In genomic region chr2:54520687-54521086, GRCh38 we compare ENCODE assay signal across 17 cellular contexts.
A peak's percentile ranks its signal among the peaks of the same experiment; 100 is the strongest.
DNase-seq lines count a peak whose midpoint lies in the region; ATAC-seq and TF ChIP-seq lines count a peak whose summit lies in the region.
"Had no signal": no experiment of that assay in that cellular context is flagged by ENCODE, and none has a peak within 500 bp of the region (broad histone marks: within the 10 kb centered on the region; RNA-seq: fewer than 3 reads in every experiment).

No MANE protein-coding gene starts in this region.

- no peaks in the 10 kb centered on the region for H3K9me3 ChIP-seq in left ventricle myocardium inferior (replicated peaks)
- no peaks in the 10 kb centered on the region for H3K9me3 ChIP-seq in right cardiac atrium (ENCODE audit: control insufficient read depth, low read length)
- H3K9me3 ChIP-seq in Peyer's patch = no peaks in the 10 kb centered on the region
- H3K9me3 ChIP-seq: colonic mucosa, lower lobe of right lung, ovary, stomach had no signal

- TF ChIP-seq POLR2A in Peyer's patch (IDR thresholded peaks at IDR 0.05) = no peak

- intact Hi-C loops in left ventricle myocardium inferior (cut with micrococcal nuclease) (loop anchor here (10.0 kb wide), 2 partner anchors 114 to 184 kb away; no protein-coding TSS in a partner anchor), right cardiac atrium (cut with DNase I) (loop anchor here (2.0 to 10.0 kb wide), 4 partner anchors 88 to 184 kb away; no protein-coding TSS in a partner anchor)

- ATAC-seq in right cardiac atrium (no peak), GM18858 (IDR thresholded peaks at IDR 0.05; ENCODE audit: unreplicated experiment) (no peak)
- ATAC-seq: lower lobe of right lung had no signal

- no peak for DNase-seq in left ventricle myocardium inferior
- no peak for DNase-seq in right cardiac atrium
- peak; percentile 61 for DNase-seq in amniotic stem cell (lab: John Stamatoyannopoulos, UW)
- peak; percentile 73 for DNase-seq in hepatic stellate cell (ENCODE audit: low spot score)
- DNase-seq in GM13977 (ENCODE audit: low spot score) = no peak
- DNase-seq in Peyer's patch = no peak
- no peak for DNase-seq in Ammon's horn (ENCODE audit: low spot score)
- DNase-seq: 8988T; activated CD4-positive, alpha-beta T cell treated with anti-CD3 and anti-CD28 coated beads, Interleukin-2, amount 50 U/mL, for 1 hour; activated effector memory CD4-positive, alpha-beta T cell treated with anti-CD3 and anti-CD28 coated beads, Interleukin-2, amount 50 U/mL, for 16 hours; colonic mucosa; lower lobe of right lung; NCI-H187 treated with DMSO at 0.1 percent for 48 hours; ovary; stimulated activated CD4-positive, alpha-beta T cell treated with anti-CD3 and anti-CD28 coated beads, Interleukin-4, amount 100 ng/mL, for 24 hours; stomach had no signal

- in situ Hi-C loops in GM13977 (cut with MboI; ENCODE audit: low pct_unique_long_range_greater_than_20kb, low sequenced_read_pairs, unreplicated experiment) = loop anchor here (10.0 to 25.0 kb wide), 2 partner anchors 184 to 317 kb away; no protein-coding TSS in a partner anchor

- peak overlapping the region; percentile 45 for H3K27ac ChIP-seq in left ventricle myocardium inferior (replicated peaks)
- H3K27ac ChIP-seq in right cardiac atrium (ENCODE audit: low read length) = no peak overlapping the region
- no peak overlapping the region for H3K27ac ChIP-seq in Peyer's patch
- H3K27ac ChIP-seq: colonic mucosa, lower lobe of right lung, ovary had no signal

- H3K36me3 ChIP-seq in left ventricle myocardium inferior = peaks cover 6% of the 10 kb centered on the region
- H3K36me3 ChIP-seq in Peyer's patch = no peaks in the 10 kb centered on the region
- H3K36me3 ChIP-seq: colonic mucosa, ovary had no signal

- H3K27me3 ChIP-seq in left ventricle myocardium inferior (ENCODE audit: low read depth) (no peaks in the 10 kb centered on the region), right cardiac atrium (ENCODE audit: control insufficient read depth, insufficient read depth) (no peaks in the 10 kb centered on the region), Peyer's patch (no peaks in the 10 kb centered on the region)
- H3K27me3 ChIP-seq: colonic mucosa, ovary, stomach had no signal

- peaks cover 99% of the 10 kb centered on the region for H3K4me1 ChIP-seq in left ventricle myocardium inferior
- H3K4me1 ChIP-seq in right cardiac atrium (ENCODE audit: control insufficient read depth, insufficient read depth, low read length) = peaks cover 20% of the 10 kb centered on the region
- H3K4me1 ChIP-seq in Peyer's patch = peaks cover 0 to 16% (median 0%) of the 10 kb centered on the region in 4 donors
- H3K4me1 ChIP-seq: colonic mucosa had no signal

- H3K4me3 ChIP-seq in left ventricle myocardium inferior (no peak overlapping the region), right cardiac atrium (ENCODE audit: low read length) (no peak overlapping the region), Peyer's patch (no peak overlapping the region)
- H3K4me3 ChIP-seq: colonic mucosa, lower lobe of right lung, ovary, stomach had no signal

- WGBS in right cardiac atrium = 65% methylated on average over 3 of the region's 3 CpGs

- TF ChIP-seq CTCF in left ventricle myocardium inferior (IDR thresholded peaks at IDR 0.05; ENCODE audit: borderline replicate concordance) (no peak), GM13977 (IDR thresholded peaks at IDR 0.05; ENCODE audit: extremely low read depth, insufficient read depth, missing control alignments) (no peak), Peyer's patch (IDR thresholded peaks at IDR 0.05) (no peak)

Comparison
In these comparisons a context has a peak if more than half of its experiments do, and no peak if none do; other contexts are left out.
1. DNase-seq: peak in amniotic stem cell (single experiment) and hepatic stellate cell (single experiment); none in left ventricle myocardium inferior (single experiment), right cardiac atrium (0 of 3), GM13977 (single experiment), Peyer's patch (0 of 3) and Ammon's horn (single experiment).